In genomic region chr7:142853739-142854504, GRCh38 we compare ENCODE assay signal across 1 cellular context.
A peak's percentile ranks its signal among the peaks of the same experiment; 100 is the strongest.
TF ChIP-seq lines count a peak whose summit lies in the region.

No MANE protein-coding gene starts in this region.

TF ChIP-seq in K562, 482 proteins besides CTCF, POLR2A, EP300 and RAD21 (continued from another document and continues in another):
- TF ChIP-seq, protein P1, sequence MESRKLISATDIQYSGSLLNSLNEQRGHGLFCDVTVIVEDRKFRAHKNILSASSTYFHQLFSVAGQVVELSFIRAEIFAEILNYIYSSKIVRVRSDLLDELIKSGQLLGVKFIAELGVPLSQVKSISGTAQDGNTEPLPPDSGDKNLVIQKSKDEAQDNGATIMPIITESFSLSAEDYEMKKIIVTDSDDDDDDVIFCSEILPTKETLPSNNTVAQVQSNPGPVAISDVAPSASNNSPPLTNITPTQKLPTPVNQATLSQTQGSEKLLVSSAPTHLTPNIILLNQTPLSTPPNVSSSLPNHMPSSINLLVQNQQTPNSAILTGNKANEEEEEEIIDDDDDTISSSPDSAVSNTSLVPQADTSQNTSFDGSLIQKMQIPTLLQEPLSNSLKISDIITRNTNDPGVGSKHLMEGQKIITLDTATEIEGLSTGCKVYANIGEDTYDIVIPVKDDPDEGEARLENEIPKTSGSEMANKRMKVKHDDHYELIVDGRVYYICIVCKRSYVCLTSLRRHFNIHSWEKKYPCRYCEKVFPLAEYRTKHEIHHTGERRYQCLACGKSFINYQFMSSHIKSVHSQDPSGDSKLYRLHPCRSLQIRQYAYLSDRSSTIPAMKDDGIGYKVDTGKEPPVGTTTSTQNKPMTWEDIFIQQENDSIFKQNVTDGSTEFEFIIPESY (CRISPR knock-in tag; IDR thresholded peaks at IDR 0.05) = no peak
- TF ChIP-seq, protein P2, sequence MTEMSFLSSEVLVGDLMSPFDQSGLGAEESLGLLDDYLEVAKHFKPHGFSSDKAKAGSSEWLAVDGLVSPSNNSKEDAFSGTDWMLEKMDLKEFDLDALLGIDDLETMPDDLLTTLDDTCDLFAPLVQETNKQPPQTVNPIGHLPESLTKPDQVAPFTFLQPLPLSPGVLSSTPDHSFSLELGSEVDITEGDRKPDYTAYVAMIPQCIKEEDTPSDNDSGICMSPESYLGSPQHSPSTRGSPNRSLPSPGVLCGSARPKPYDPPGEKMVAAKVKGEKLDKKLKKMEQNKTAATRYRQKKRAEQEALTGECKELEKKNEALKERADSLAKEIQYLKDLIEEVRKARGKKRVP (CRISPR knock-in tag; IDR thresholded peaks at IDR 0.05) = no peak
- no peak for TF ChIP-seq KAT7 (CRISPR knock-in tag; IDR thresholded peaks at IDR 0.05; ENCODE audit: borderline replicate concordance)
- TF ChIP-seq, protein P3, sequence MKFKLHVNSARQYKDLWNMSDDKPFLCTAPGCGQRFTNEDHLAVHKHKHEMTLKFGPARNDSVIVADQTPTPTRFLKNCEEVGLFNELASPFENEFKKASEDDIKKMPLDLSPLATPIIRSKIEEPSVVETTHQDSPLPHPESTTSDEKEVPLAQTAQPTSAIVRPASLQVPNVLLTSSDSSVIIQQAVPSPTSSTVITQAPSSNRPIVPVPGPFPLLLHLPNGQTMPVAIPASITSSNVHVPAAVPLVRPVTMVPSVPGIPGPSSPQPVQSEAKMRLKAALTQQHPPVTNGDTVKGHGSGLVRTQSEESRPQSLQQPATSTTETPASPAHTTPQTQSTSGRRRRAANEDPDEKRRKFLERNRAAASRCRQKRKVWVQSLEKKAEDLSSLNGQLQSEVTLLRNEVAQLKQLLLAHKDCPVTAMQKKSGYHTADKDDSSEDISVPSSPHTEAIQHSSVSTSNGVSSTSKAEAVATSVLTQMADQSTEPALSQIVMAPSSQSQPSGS (CRISPR knock-in tag; IDR thresholded peaks at IDR 0.05) = no peak
- TF ChIP-seq SP1 (CRISPR knock-in tag; IDR thresholded peaks at IDR 0.05) = peak; percentile 29; the same call in 1 of the 2 replicates
- TF ChIP-seq EZH2 (IDR thresholded peaks at IDR 0.05; ENCODE audit: borderline replicate concordance, low read depth, low read length) = no peak
- TF ChIP-seq ARID2 (IDR thresholded peaks at IDR 0.05) = peak; percentile 68
- TF ChIP-seq NRF1 (conservative IDR thresholded peaks at IDR 0.05 in 1 of 2, IDR thresholded peaks at IDR 0.05 in 1 of 2) = no peak; a peak in 1 of 4 replicates
- TF ChIP-seq MYNN (IDR thresholded peaks at IDR 0.05) = peak; percentile 77; the same call in 1 of the 2 replicates
- TF ChIP-seq MYNN (CRISPR knock-in tag; IDR thresholded peaks at IDR 0.05) = no peak
- TF ChIP-seq, protein P4, sequence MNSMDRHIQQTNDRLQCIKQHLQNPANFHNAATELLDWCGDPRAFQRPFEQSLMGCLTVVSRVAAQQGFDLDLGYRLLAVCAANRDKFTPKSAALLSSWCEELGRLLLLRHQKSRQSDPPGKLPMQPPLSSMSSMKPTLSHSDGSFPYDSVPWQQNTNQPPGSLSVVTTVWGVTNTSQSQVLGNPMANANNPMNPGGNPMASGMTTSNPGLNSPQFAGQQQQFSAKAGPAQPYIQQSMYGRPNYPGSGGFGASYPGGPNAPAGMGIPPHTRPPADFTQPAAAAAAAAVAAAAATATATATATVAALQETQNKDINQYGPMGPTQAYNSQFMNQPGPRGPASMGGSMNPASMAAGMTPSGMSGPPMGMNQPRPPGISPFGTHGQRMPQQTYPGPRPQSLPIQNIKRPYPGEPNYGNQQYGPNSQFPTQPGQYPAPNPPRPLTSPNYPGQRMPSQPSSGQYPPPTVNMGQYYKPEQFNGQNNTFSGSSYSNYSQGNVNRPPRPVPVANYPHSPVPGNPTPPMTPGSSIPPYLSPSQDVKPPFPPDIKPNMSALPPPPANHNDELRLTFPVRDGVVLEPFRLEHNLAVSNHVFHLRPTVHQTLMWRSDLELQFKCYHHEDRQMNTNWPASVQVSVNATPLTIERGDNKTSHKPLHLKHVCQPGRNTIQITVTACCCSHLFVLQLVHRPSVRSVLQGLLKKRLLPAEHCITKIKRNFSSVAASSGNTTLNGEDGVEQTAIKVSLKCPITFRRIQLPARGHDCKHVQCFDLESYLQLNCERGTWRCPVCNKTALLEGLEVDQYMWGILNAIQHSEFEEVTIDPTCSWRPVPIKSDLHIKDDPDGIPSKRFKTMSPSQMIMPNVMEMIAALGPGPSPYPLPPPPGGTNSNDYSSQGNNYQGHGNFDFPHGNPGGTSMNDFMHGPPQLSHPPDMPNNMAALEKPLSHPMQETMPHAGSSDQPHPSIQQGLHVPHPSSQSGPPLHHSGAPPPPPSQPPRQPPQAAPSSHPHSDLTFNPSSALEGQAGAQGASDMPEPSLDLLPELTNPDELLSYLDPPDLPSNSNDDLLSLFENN (IDR thresholded peaks at IDR 0.05; ENCODE audit: low read depth in 2 of 2, low read length in 2 of 2) = peak in 1 of 2 experiments; percentile 12; a peak in 1 of 4 replicates
- no peak for TF ChIP-seq MXD1 (CRISPR knock-in tag; IDR thresholded peaks at IDR 0.05; ENCODE audit: borderline replicate concordance, poor library complexity, severe bottlenecking)
- TF ChIP-seq FOS (IDR thresholded peaks at IDR 0.05; ENCODE audit: extremely low read depth, insufficient read length) = no peak
- no peak for TF ChIP-seq JUN (IDR thresholded peaks at IDR 0.05; ENCODE audit: borderline replicate concordance, low read depth, low read length)
- TF ChIP-seq JUN (CRISPR knock-in tag; IDR thresholded peaks at IDR 0.05; ENCODE audit: borderline replicate concordance) = 0 out of 2 replicates have a peak, but pooled peaks have one; percentile 50
- TF ChIP-seq VEZF1 (CRISPR knock-in tag; IDR thresholded peaks at IDR 0.05) = no peak; the same call in 1 of the 2 replicates
- TF ChIP-seq, protein P5, sequence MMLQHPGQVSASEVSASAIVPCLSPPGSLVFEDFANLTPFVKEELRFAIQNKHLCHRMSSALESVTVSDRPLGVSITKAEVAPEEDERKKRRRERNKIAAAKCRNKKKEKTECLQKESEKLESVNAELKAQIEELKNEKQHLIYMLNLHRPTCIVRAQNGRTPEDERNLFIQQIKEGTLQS (IDR thresholded peaks at IDR 0.05) = no peak
- TF ChIP-seq, protein P5 (CRISPR knock-in tag; conservative IDR thresholded peaks at IDR 0.05) = 0 out of 2 replicates have a peak, but pooled peaks have one; percentile 22
- no peak for TF ChIP-seq ZZZ3 (IDR thresholded peaks at IDR 0.05)
- TF ChIP-seq KAT8 (IDR thresholded peaks at IDR 0.05; ENCODE audit: low read depth) = no peak
- TF ChIP-seq FOXM1 (IDR thresholded peaks at IDR 0.05; ENCODE audit: low read depth) = no peak
- TF ChIP-seq FOXM1 (CRISPR knock-in tag; IDR thresholded peaks at IDR 0.05; ENCODE audit: low read depth) = 0 out of 2 replicates have a peak, but pooled peaks have one; percentile 41
- TF ChIP-seq ZNF780A (CRISPR knock-in tag; IDR thresholded peaks at IDR 0.05) = no peak
- no peak for TF ChIP-seq ELF2 (CRISPR knock-in tag; IDR thresholded peaks at IDR 0.05)
- TF ChIP-seq ZNF12 (CRISPR knock-in tag; IDR thresholded peaks at IDR 0.05) = 0 out of 2 replicates have a peak, but pooled peaks have one; percentile 32
- TF ChIP-seq FOXA3 (CRISPR knock-in tag; conservative IDR thresholded peaks at IDR 0.05 in 1 of 2, IDR thresholded peaks at IDR 0.05 in 1 of 2) = peak in 1 of 2 experiments; percentile 69; a peak in 1 of 4 replicates
- no peak for TF ChIP-seq GTF2E2 (tag; IDR thresholded peaks at IDR 0.05)
- TF ChIP-seq KDM1A (IDR thresholded peaks at IDR 0.05) = no peak
- no peak for TF ChIP-seq PREB (CRISPR knock-in tag; IDR thresholded peaks at IDR 0.05)
- TF ChIP-seq DPF2 (IDR thresholded peaks at IDR 0.05) = no peak
- TF ChIP-seq ILF3 (IDR thresholded peaks at IDR 0.05; ENCODE audit: borderline replicate concordance) = no peak
- TF ChIP-seq MED1 (CRISPR knock-in tag; IDR thresholded peaks at IDR 0.05; ENCODE audit: borderline replicate concordance) = no peak
- TF ChIP-seq MXI1 (IDR thresholded peaks at IDR 0.05; ENCODE audit: low read depth, low read length) = no peak
- no peak for TF ChIP-seq PTRF (tag; IDR thresholded peaks at IDR 0.05)
- TF ChIP-seq, protein P6, sequence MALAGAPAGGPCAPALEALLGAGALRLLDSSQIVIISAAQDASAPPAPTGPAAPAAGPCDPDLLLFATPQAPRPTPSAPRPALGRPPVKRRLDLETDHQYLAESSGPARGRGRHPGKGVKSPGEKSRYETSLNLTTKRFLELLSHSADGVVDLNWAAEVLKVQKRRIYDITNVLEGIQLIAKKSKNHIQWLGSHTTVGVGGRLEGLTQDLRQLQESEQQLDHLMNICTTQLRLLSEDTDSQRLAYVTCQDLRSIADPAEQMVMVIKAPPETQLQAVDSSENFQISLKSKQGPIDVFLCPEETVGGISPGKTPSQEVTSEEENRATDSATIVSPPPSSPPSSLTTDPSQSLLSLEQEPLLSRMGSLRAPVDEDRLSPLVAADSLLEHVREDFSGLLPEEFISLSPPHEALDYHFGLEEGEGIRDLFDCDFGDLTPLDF (CRISPR knock-in tag; IDR thresholded peaks at IDR 0.05) = no peak
- TF ChIP-seq KHSRP (IDR thresholded peaks at IDR 0.05) = no peak
- TF ChIP-seq ZNF830 (CRISPR knock-in tag; IDR thresholded peaks at IDR 0.05) = no peak
- no peak for TF ChIP-seq MAFK (IDR thresholded peaks at IDR 0.05; ENCODE audit: low read length)
- no peak for TF ChIP-seq CBFA2T3 (IDR thresholded peaks at IDR 0.05)
- no peak for TF ChIP-seq RFX7 (CRISPR knock-in tag; IDR thresholded peaks at IDR 0.05)
- no peak for TF ChIP-seq NFRKB (IDR thresholded peaks at IDR 0.05; ENCODE audit: low read depth)
- TF ChIP-seq CSDE1 (IDR thresholded peaks at IDR 0.05) = no peak
- no peak for TF ChIP-seq ZBED1 (IDR thresholded peaks at IDR 0.05)
- TF ChIP-seq, protein P7, sequence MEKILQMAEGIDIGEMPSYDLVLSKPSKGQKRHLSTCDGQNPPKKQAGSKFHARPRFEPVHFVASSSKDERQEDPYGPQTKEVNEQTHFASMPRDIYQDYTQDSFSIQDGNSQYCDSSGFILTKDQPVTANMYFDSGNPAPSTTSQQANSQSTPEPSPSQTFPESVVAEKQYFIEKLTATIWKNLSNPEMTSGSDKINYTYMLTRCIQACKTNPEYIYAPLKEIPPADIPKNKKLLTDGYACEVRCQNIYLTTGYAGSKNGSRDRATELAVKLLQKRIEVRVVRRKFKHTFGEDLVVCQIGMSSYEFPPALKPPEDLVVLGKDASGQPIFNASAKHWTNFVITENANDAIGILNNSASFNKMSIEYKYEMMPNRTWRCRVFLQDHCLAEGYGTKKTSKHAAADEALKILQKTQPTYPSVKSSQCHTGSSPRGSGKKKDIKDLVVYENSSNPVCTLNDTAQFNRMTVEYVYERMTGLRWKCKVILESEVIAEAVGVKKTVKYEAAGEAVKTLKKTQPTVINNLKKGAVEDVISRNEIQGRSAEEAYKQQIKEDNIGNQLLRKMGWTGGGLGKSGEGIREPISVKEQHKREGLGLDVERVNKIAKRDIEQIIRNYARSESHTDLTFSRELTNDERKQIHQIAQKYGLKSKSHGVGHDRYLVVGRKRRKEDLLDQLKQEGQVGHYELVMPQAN (IDR thresholded peaks at IDR 0.05; ENCODE audit: borderline replicate concordance) = 0 out of 2 replicates have a peak, but pooled peaks have one; percentile 28
- no peak for TF ChIP-seq ZNF57 (CRISPR knock-in tag; IDR thresholded peaks at IDR 0.05)
- TF ChIP-seq ERF (CRISPR knock-in tag; IDR thresholded peaks at IDR 0.05) = no peak
- no peak for TF ChIP-seq POLR3G (IDR thresholded peaks at IDR 0.05; ENCODE audit: extremely low read depth, insufficient read length, insufficient replicate concordance)
- TF ChIP-seq GTF3C2 (IDR thresholded peaks at IDR 0.05; ENCODE audit: borderline replicate concordance, extremely low read depth, insufficient read length) = no peak
- no peak for TF ChIP-seq PPARD (CRISPR knock-in tag; IDR thresholded peaks at IDR 0.05)
- no peak for TF ChIP-seq YBX1 (IDR thresholded peaks at IDR 0.05)
